Comparison of ENCODE assay signal across 8 cellular contexts in the genomic region with DNA sequence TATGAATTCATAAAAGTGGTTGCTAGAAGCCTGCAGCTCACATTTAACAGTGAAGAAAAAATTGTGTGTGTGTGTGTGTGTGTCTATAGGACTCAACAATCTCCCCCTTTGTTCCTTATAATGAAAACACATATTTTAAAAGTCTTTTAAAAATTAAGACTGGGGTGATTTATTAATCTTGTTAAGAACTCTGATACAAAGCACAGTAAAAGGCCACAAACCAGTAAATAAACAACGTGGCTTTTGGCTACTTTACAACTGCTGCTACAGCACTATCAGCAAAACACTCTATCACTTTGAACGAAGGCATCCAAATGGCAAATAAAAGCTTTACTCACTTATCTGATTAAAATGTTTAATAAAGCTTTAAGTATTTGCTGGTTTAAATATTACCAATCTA. TPM values are rescaled to one million over a fixed set of nuclear protein-coding genes. Genes with fewer than 3 reads are reported as not detected.
DNase-seq lines count a peak whose midpoint lies in the region; ATAC-seq and TF ChIP-seq lines count a peak whose summit lies in the region.

No MANE protein-coding gene starts in this region.

- peak overlapping the region; percentile 92 to 98 (median 96) for H3K4me3 Mint-ChIP-seq in naive thymus-derived CD4-positive, alpha-beta T cell

- H3K36me3 ChIP-seq in ACC112 (ENCODE audit: insufficient read depth, low read length) (peaks cover 11% of the 10 kb centered on the region; the same call in 1 of the 2 replicates), HUES64 (ENCODE audit: insufficient read depth, low read length) (peaks cover 36% of the 10 kb centered on the region), breast epithelium (no peaks in the 10 kb centered on the region)
- peaks cover 0 to 14% (median 5%) of the 10 kb centered on the region in 3 experiments for H3K36me3 ChIP-seq in naive thymus-derived CD4-positive, alpha-beta T cell (ENCODE audit: control insufficient read depth in 2 of 3, insufficient read depth in 3 of 3, low read length in 3 of 3)

- peak overlapping the region; percentile 92 for H3K9ac ChIP-seq in HUES64 (ENCODE audit: low read depth, low read length)

- CTCF ChIA-PET in naive thymus-derived CD4-positive, alpha-beta T cell (lab: Charles Lee) = interaction anchor here (0.7 to 2.3 kb wide), 5 partner anchors 35 to 265 kb away, joined by 3 to 15 read pairs (median 5); a partner anchor contains a TSS

- H3K4me1 ChIP-seq in ACC112 (ENCODE audit: control insufficient read depth, insufficient read depth, low read length, unreplicated experiment) (peaks cover 15% of the 10 kb centered on the region), HUES64 (ENCODE audit: insufficient read depth, low read length) (peaks cover 13% of the 10 kb centered on the region), breast epithelium (peaks cover 3 to 6% of the 10 kb centered on the region in 2 donors)
- peaks cover 18 to 20% of the 10 kb centered on the region in 2 donors for H3K4me1 ChIP-seq in naive thymus-derived CD4-positive, alpha-beta T cell (ENCODE audit: control insufficient read depth in 2 of 2, insufficient read depth in 2 of 2, low read length in 2 of 2)

- peak overlapping the region; percentile 94 for H2AFZ ChIP-seq in ACC112 (ENCODE audit: low read length, unreplicated experiment)

- no peaks in the 10 kb centered on the region for H3K27me3 Mint-ChIP-seq in naive thymus-derived CD4-positive, alpha-beta T cell

- H3K9me3 ChIP-seq in HUES64 (ENCODE audit: insufficient read depth, low read depth, low read length) (no peaks in the 10 kb centered on the region), breast epithelium (no peaks in the 10 kb centered on the region)
- H3K9me3 ChIP-seq in naive thymus-derived CD4-positive, alpha-beta T cell (ENCODE audit: control insufficient read depth in 2 of 3, low read length in 3 of 3) = no peaks in the 10 kb centered on the region

- POLR2A ChIA-PET in naive thymus-derived CD4-positive, alpha-beta T cell (lab: Charles Lee) = interaction anchor here (0.6 to 3.2 kb wide), 23 partner anchors 10 to 743 kb away, joined by 3 to 40 read pairs (median 6); a partner anchor contains a TSS

- in situ Hi-C loops in ACHN (cut with HindIII; ENCODE audit: low pct_ligation_motif_present, low pct_unique_long_range_greater_than_20kb, low sequenced_read_pairs) = loop anchor here (25.0 kb wide), 1 partner anchor 255 kb away; a partner anchor contains a TSS

- no peak for DNase-seq in breast epithelium (ENCODE audit: low spot score in 2 of 2)
- DNase-seq in naive thymus-derived CD4-positive, alpha-beta T cell = no peak
- no peak for DNase-seq in ACHN
- no peak for DNase-seq in iPS-NIHi11 (ENCODE audit: low spot score)
- DNase-seq in stimulated activated CD4-positive, alpha-beta T cell treated with anti-CD3 and anti-CD28 coated beads, Interleukin-1b, Interleukin-23, amount 100 ng/mL, for 48 hours = no peak

- H3K36me3 Mint-ChIP-seq in naive thymus-derived CD4-positive, alpha-beta T cell = peaks cover 0 to 19% (median 15%) of the 10 kb centered on the region in 5 donors

- H3K27ac Mint-ChIP-seq in naive thymus-derived CD4-positive, alpha-beta T cell = peak overlapping the region; percentile 97 to 99 (median 98)

- 46% methylated on average over 1 of the region's 2 CpGs for whole genome bisulfite sequencing in HUES64

- H3K27me3 ChIP-seq in ACC112 (ENCODE audit: insufficient read depth, low read length) (no peaks in the 10 kb centered on the region), HUES64 (ENCODE audit: insufficient read depth, low read length) (no peaks in the 10 kb centered on the region), breast epithelium (no peaks in the 10 kb centered on the region)
- no peaks in the 10 kb centered on the region for H3K27me3 ChIP-seq in naive thymus-derived CD4-positive, alpha-beta T cell (ENCODE audit: control insufficient read depth in 2 of 2, insufficient read depth in 2 of 2, low read length in 2 of 2)

- TF ChIP-seq CTCF in breast epithelium (IDR thresholded peaks at IDR 0.05) = no peak

- H3K4me3 ChIP-seq in ACC112 (ENCODE audit: low read depth, low read length) = peak overlapping the region; percentile 94
- peak overlapping the region; percentile 81 for H3K4me3 ChIP-seq in HUES64 (ENCODE audit: low read length)
- peak overlapping the region; percentile 75 to 80 (median 77) for H3K4me3 ChIP-seq in breast epithelium
- peak overlapping the region; percentile 74 for H3K4me3 ChIP-seq in naive thymus-derived CD4-positive, alpha-beta T cell (ENCODE audit: low read length)

- TF ChIP-seq POLR2A in breast epithelium (IDR thresholded peaks at IDR 0.05) = no peak

- H3K9me3 Mint-ChIP-seq in naive thymus-derived CD4-positive, alpha-beta T cell = no peaks in the 10 kb centered on the region

- H3K4me1 Mint-ChIP-seq in naive thymus-derived CD4-positive, alpha-beta T cell = peaks cover 11 to 37% (median 23%) of the 10 kb centered on the region in 7 donors

- intact Hi-C loops in breast epithelium (cut with DNase I; ENCODE audit: low total_unique reads) = no loop called here
- intact Hi-C loops in naive thymus-derived CD4-positive, alpha-beta T cell (cut with micrococcal nuclease) = loop anchor here (1.0 to 5.0 kb wide), 19 partner anchors 12 to 531 kb away; a partner anchor contains a TSS

- no peak for ATAC-seq in naive thymus-derived CD4-positive, alpha-beta T cell
- ATAC-seq in HG03521 (IDR thresholded peaks at IDR 0.05; ENCODE audit: unreplicated experiment) = no peak

- peaks cover 18% of the 10 kb centered on the region for H3K79me2 ChIP-seq in ACC112 (ENCODE audit: control insufficient read depth, insufficient read depth, low read length, unreplicated experiment)

- H3K27ac ChIP-seq in ACC112 (ENCODE audit: low read depth, low read length) = peak overlapping the region; percentile 76
- peak overlapping the region; percentile 87 for H3K27ac ChIP-seq in HUES64 (ENCODE audit: low read depth, low read length)
- H3K27ac ChIP-seq in breast epithelium = peak overlapping the region; percentile 85 to 91
- peak overlapping the region; percentile 94 for H3K27ac ChIP-seq in naive thymus-derived CD4-positive, alpha-beta T cell (ENCODE audit: low read depth, low read length)

RNA-seq across cellular contexts. Expression of a gene that starts 0.6 kb away (rescaled TPM):
- polyA plus RNA-seq in HUES64 (2013, experiment 1 of 2) = 8.1 TPM
- polyA plus RNA-seq in HUES64 (2013, experiment 2 of 2) = 8.7 TPM
- 1 to 10 TPM; 5.0 to 8.5 (median 8.3) TPM for total RNA-seq in breast epithelium
- 10 to 100 TPM; 10.3 to 25.9 (median 17.4) TPM for total RNA-seq in naive thymus-derived CD4-positive, alpha-beta T cell
- polyA plus RNA-seq in naive thymus-derived CD4-positive, alpha-beta T cell = 10 to 100 TPM in 1 of 2 donors, 1 to 10 TPM in 1; 7.5 to 13.4 TPM
